Comparison of ENCODE assay signal across 25 cellular contexts in the genomic region with DNA sequence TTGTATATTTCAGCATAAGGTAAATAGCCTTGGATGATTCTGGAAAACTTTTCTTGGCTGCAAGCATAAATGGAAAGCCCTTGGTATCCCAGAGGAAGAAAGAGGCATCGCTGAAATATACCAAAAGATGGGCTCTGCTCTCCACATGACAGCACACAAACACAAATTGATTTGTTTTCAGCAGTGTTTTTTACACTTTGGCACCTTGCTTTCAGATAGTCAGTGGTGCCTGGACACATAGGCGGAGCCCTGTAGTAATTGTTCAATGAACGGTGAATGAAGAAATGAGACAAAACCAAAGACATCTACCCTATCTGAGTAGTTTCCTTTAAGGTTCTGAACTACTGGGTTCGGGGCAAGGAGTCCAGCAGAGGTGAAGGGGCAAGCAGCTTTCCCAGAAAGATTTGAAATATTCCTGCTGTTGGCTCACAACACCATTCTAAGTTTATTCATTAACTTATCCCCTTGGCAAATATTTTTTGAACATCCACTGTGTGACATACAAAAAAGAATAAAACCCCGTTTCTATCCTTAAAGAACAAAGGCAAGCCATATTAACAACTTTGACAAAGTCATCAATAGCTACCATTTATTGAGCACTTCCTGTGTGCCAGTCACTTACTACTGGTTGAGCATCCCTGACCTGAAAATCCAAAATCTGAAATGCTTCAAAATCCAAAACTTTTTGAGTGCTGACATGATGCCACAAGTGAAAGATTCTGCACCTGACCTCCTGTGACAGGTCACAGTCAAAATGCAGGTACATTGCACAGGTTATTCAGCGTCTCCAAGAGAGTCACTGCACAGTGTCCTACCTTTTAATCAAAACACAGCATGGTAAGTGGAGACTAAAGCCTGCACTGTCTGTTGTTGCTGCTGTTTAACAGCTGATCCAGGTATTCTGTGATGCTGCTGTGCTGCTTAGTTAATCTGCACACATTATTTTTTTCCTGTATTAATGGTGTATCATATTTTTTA.
"Had no signal": no experiment of that assay in that cellular context is flagged by ENCODE, and none has a peak within 500 bp of the region (broad histone marks: within the 10 kb centered on the region; RNA-seq: fewer than 3 reads in every experiment).

No MANE protein-coding gene starts in this region.

- H3K9me3 Mint-ChIP-seq: activated B cell treated with CpG ODN at 0.5 μM for 24 hours; activated CD4-positive, alpha-beta memory T cell treated with anti-CD3 and anti-CD28 coated beads, Interleukin-2, amount 10 ng/mL, durations not matched to agents 7 days and 5 days; activated naive CD4-positive, alpha-beta T cell treated with anti-CD3 and anti-CD28 coated beads for 36 hours; activated T-helper 17 cell treated with anti-CD3 and anti-CD28 coated beads, Interleukin-2, amount 50 U/mL, for 72 hours had no signal

- H3K27ac Mint-ChIP-seq: activated B cell treated with CpG ODN at 0.5 μM for 24 hours; activated CD4-positive, alpha-beta memory T cell treated with anti-CD3 and anti-CD28 coated beads, Interleukin-2, amount 10 ng/mL, durations not matched to agents 7 days and 5 days; activated naive CD4-positive, alpha-beta T cell treated with anti-CD3 and anti-CD28 coated beads for 36 hours; activated naive CD8-positive, alpha-beta T cell treated with anti-CD3 and anti-CD28 coated beads for 36 hours; activated T-helper 17 cell treated with anti-CD3 and anti-CD28 coated beads, Interleukin-2, amount 50 U/mL, for 72 hours; T-cell had no signal

- H3K4me3 Mint-ChIP-seq: activated B cell treated with CpG ODN at 0.5 μM for 24 hours; activated CD4-positive, alpha-beta memory T cell treated with anti-CD3 and anti-CD28 coated beads, Interleukin-2, amount 10 ng/mL, durations not matched to agents 7 days and 5 days; activated naive CD4-positive, alpha-beta T cell treated with anti-CD3 and anti-CD28 coated beads for 36 hours; activated naive CD8-positive, alpha-beta T cell treated with anti-CD3 and anti-CD28 coated beads for 36 hours; activated T-helper 17 cell treated with anti-CD3 and anti-CD28 coated beads, Interleukin-2, amount 50 U/mL, for 72 hours; T-cell had no signal

- H3K4me3 ChIP-seq: K562, SK-N-MC had no signal

- H3K4me1 Mint-ChIP-seq: activated B cell treated with CpG ODN at 0.5 μM for 24 hours; activated CD4-positive, alpha-beta memory T cell treated with anti-CD3 and anti-CD28 coated beads, Interleukin-2, amount 10 ng/mL, durations not matched to agents 7 days and 5 days; activated naive CD8-positive, alpha-beta T cell treated with anti-CD3 and anti-CD28 coated beads for 36 hours; activated T-helper 17 cell treated with anti-CD3 and anti-CD28 coated beads, Interleukin-2, amount 50 U/mL, for 72 hours; T-cell had no signal

- ATAC-seq: activated T-helper 17 cell treated with anti-CD3 and anti-CD28 coated beads, Interleukin-2, amount 50 U/mL, for 72 hours; K562; Right ventricle myocardium inferior; T-cell had no signal

- DNase-seq: activated B cell treated with CpG ODN at 0.5 μM for 24 hours; activated CD4-positive, alpha-beta memory T cell treated with anti-CD3 and anti-CD28 coated beads, Interleukin-2, amount 10 ng/mL, durations not matched to agents 7 days and 5 days; activated CD4-positive, alpha-beta T cell treated with anti-CD3 and anti-CD28 coated beads for 1 hour; activated CD4-positive, alpha-beta T cell treated with anti-CD3 and anti-CD28 coated beads, Interleukin-2, amount 50 U/mL, for 1 hour; activated gamma-delta T cell; activated naive CD4-positive, alpha-beta T cell treated with anti-CD3 and anti-CD28 coated beads for 36 hours; activated naive CD8-positive, alpha-beta T cell treated with anti-CD3 and anti-CD28 coated beads for 36 hours; activated T-cell treated with anti-CD3 and anti-CD28 coated beads for 4 hours; activated T-cell treated with anti-CD3 and anti-CD28 coated beads, Interleukin-2, amount 50 U/mL, for 48 hours; Karpas-422; MM.1S; NCI-H1105; NCI-H1436; NCI-H1694 treated with DMSO at 0.1 percent for 48 hours; NCI-H2029 treated with DMSO at 0.1 percent for 48 hours; NCI-H510A treated with DMSO at 0.1 percent for 48 hours; NCI-H69; T-cell; T-helper 2 cell; T1000 had no signal

- H3K27me3 Mint-ChIP-seq: activated B cell treated with CpG ODN at 0.5 μM for 24 hours; activated CD4-positive, alpha-beta memory T cell treated with anti-CD3 and anti-CD28 coated beads, Interleukin-2, amount 10 ng/mL, durations not matched to agents 7 days and 5 days; activated naive CD8-positive, alpha-beta T cell treated with anti-CD3 and anti-CD28 coated beads for 36 hours; activated T-helper 17 cell treated with anti-CD3 and anti-CD28 coated beads, Interleukin-2, amount 50 U/mL, for 72 hours had no signal

- H3K36me3 Mint-ChIP-seq: activated naive CD8-positive, alpha-beta T cell treated with anti-CD3 and anti-CD28 coated beads for 36 hours; T-cell had no signal

- FAIRE-seq: K562, TTC549 had no signal

- H3K27ac ChIP-seq: SK-N-MC had no signal
